25 cellular contexts compared by ENCODE assay signal in the genomic region with DNA sequence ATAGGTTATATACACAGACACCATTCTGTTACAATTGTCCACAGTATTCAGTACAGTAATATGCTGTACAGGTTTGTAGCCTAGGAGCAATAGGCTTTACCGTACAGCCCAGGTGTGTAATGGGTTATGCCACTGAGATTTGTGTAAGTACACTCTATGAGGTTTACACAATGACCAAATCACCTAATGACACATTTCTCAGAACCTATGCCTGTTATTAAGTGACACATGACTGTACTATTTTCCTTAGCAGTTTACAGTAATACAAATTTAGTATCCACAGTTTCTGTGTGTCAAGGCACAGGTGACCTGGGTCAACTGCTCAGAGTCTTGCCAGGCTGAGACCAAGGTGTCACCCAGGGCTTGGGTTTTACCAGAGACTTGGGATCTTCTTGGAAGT.
"Had no signal": no experiment of that assay in that cellular context is flagged by ENCODE, and none has a peak within 500 bp of the region (broad histone marks: within the 10 kb centered on the region; RNA-seq: fewer than 3 reads in every experiment).

No MANE protein-coding gene starts in this region.

- H3K9me2 ChIP-seq: SK-N-SH had no signal

- H3K27ac Mint-ChIP-seq: activated CD8-positive, alpha-beta memory T cell treated with anti-CD3 and anti-CD28 coated beads, Interleukin-2, amount 10 ng/mL, durations not matched to agents 7 days and 5 days; activated naive CD4-positive, alpha-beta T cell treated with anti-CD3 and anti-CD28 coated beads, Interleukin-2, amount 50 U/mL, for 72 hours; activated naive CD8-positive, alpha-beta T cell treated with anti-CD3 and anti-CD28 coated beads, Interleukin-2, amount 50 U/mL, for 24 hours; activated T-cell treated with anti-CD3 and anti-CD28 coated beads, Interleukin-2, amount 50 U/mL, for 24 hours had no signal

- H3K9ac ChIP-seq: SK-N-SH had no signal

- H3K4me1 ChIP-seq: ascending aorta, body of pancreas had no signal

- ATAC-seq: activated CD8-positive, alpha-beta memory T cell treated with anti-CD3 and anti-CD28 coated beads, Interleukin-2, amount 10 ng/mL, durations not matched to agents 7 days and 5 days; activated naive CD4-positive, alpha-beta T cell treated with anti-CD3 and anti-CD28 coated beads, Interleukin-2, amount 50 U/mL, for 72 hours; activated naive CD8-positive, alpha-beta T cell treated with anti-CD3 and anti-CD28 coated beads, Interleukin-2, amount 50 U/mL, for 24 hours; body of pancreas had no signal

- H3K27me3 ChIP-seq: ascending aorta, body of pancreas, cardiac muscle cell had no signal

- H3K4me2 ChIP-seq: SK-N-SH had no signal

- H3K9me3 ChIP-seq: ascending aorta, body of pancreas, SK-N-SH had no signal

- H3K4me1 Mint-ChIP-seq: activated CD8-positive, alpha-beta memory T cell treated with anti-CD3 and anti-CD28 coated beads, Interleukin-2, amount 10 ng/mL, durations not matched to agents 7 days and 5 days; activated naive CD8-positive, alpha-beta T cell treated with anti-CD3 and anti-CD28 coated beads, Interleukin-2, amount 50 U/mL, for 24 hours had no signal

- H3K4me3 Mint-ChIP-seq: activated CD8-positive, alpha-beta memory T cell treated with anti-CD3 and anti-CD28 coated beads, Interleukin-2, amount 10 ng/mL, durations not matched to agents 7 days and 5 days; activated naive CD8-positive, alpha-beta T cell treated with anti-CD3 and anti-CD28 coated beads, Interleukin-2, amount 50 U/mL, for 24 hours; activated T-cell treated with anti-CD3 and anti-CD28 coated beads, Interleukin-2, amount 50 U/mL, for 24 hours had no signal

- H3K36me3 Mint-ChIP-seq: activated CD8-positive, alpha-beta memory T cell treated with anti-CD3 and anti-CD28 coated beads, Interleukin-2, amount 10 ng/mL, durations not matched to agents 7 days and 5 days; activated naive CD4-positive, alpha-beta T cell treated with anti-CD3 and anti-CD28 coated beads, Interleukin-2, amount 50 U/mL, for 72 hours had no signal

- H3K27me3 Mint-ChIP-seq: activated CD8-positive, alpha-beta memory T cell treated with anti-CD3 and anti-CD28 coated beads, Interleukin-2, amount 10 ng/mL, durations not matched to agents 7 days and 5 days; activated naive CD8-positive, alpha-beta T cell treated with anti-CD3 and anti-CD28 coated beads, Interleukin-2, amount 50 U/mL, for 24 hours; activated T-cell treated with anti-CD3 and anti-CD28 coated beads, Interleukin-2, amount 50 U/mL, for 24 hours had no signal

- H3K4me3 ChIP-seq: ascending aorta, body of pancreas, cardiac muscle cell had no signal

- H3K27ac ChIP-seq: ascending aorta, body of pancreas, cardiac muscle cell had no signal

- DNase-seq: activated CD4-positive, alpha-beta T cell treated with anti-CD3 and anti-CD28 coated beads for 48 hours; activated CD4-positive, alpha-beta T cell treated with anti-CD3 and anti-CD28 coated beads, Interleukin-2, amount 50 U/mL, for 48 hours; activated CD4-positive, CD25-positive, alpha-beta regulatory T cell treated with anti-CD3 and anti-CD28 coated beads, Interleukin-2, amount 50 U/mL, for 72 hours; activated CD8-positive, alpha-beta memory T cell treated with anti-CD3 and anti-CD28 coated beads, Interleukin-2, amount 10 ng/mL, durations not matched to agents 7 days and 5 days; activated effector memory CD4-positive, alpha-beta T cell treated with anti-CD3 and anti-CD28 coated beads, Interleukin-2, amount 50 U/mL, for 16 hours; activated naive CD4-positive, alpha-beta T cell treated with Interleukin-2 at 50 U/mL for 16 hours; activated naive CD8-positive, alpha-beta T cell treated with anti-CD3 and anti-CD28 coated beads, Interleukin-2, amount 50 U/mL, for 24 hours; activated T-cell treated with anti-CD3 and anti-CD28 coated beads, Interleukin-2, amount 50 U/mL, for 24 hours; amniotic stem cell; body of pancreas; cerebellar nuclear complex; KBM-7; NCI-H1048; NCI-H146; NCI-H187 treated with DMSO at 0.1 percent for 48 hours; NCI-H2081 treated with DMSO at 0.1 percent for 48 hours; NCI-H446 treated with DMSO at 0.1 percent for 48 hours; NCI-H524 treated with DMSO at 0.1 percent for 48 hours; NK-92 treated with Interleukin-12 subunit alpha and Interleukin-12 subunit beta, amount 100 ng/mL, for 24 hours; OCI-M1; SK-N-SH; T-helper 1 cell had no signal

- H3K36me3 ChIP-seq: ascending aorta, cardiac muscle cell had no signal
